9 cellular contexts compared by ENCODE assay signal in the genomic region with DNA sequence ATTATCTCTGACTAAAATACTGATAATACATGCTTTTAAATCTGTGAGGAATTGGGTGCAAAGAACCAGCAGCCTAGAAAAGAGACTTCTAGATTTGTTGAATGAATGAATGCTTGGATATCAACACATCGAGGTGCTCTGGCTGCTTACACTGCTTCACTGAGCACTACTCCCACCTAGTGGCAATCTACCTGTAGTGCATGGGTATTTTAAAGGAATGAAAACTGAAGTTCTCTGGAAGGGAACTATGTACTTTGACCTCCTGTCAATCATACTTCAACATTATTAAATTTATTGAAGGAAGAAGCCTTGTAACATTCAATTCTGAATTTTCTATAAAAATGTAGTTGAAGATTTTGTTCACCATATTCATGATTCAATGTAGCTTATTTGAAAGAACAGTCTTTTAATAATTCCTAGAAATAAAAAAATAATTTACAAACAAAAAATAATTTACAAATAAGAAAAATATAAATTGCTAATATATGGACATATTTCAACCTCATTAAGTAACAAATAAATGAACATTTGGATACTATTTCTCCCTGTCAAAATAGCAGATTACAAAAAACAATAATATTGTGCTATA.
DNase-seq lines count a peak whose midpoint lies in the region; FAIRE-seq and TF ChIP-seq lines count a peak whose summit lies in the region.
"Had no signal": no experiment of that assay in that cellular context is flagged by ENCODE, and none has a peak within 500 bp of the region (broad histone marks: within the 10 kb centered on the region; RNA-seq: fewer than 3 reads in every experiment).

No MANE protein-coding gene starts in this region.

- H3K9me3 Mint-ChIP-seq in MCF 10A (ENCODE audit: unreplicated experiment) = no peaks in the 10 kb centered on the region
- H3K9me3 Mint-ChIP-seq: IgD-negative memory B cell had no signal

- no peaks in the 10 kb centered on the region for H3K36me3 Mint-ChIP-seq in MCF 10A (ENCODE audit: insufficient read depth, unreplicated experiment)
- H3K36me3 Mint-ChIP-seq: IgD-negative memory B cell had no signal

- H3K27ac Mint-ChIP-seq in MCF 10A (ENCODE audit: low read depth, unreplicated experiment) = no peak overlapping the region
- H3K27ac Mint-ChIP-seq: IgD-negative memory B cell had no signal

- no peaks in the 10 kb centered on the region for H3K36me3 ChIP-seq in MG63

- H3K9me3 ChIP-seq in MG63 = no peaks in the 10 kb centered on the region

- no peaks in the 10 kb centered on the region for H3K4me1 Mint-ChIP-seq in MCF 10A (ENCODE audit: insufficient read depth, unreplicated experiment)
- H3K4me1 Mint-ChIP-seq: IgD-negative memory B cell had no signal

- no TSS peak for BruUV-seq in MCF 10A (replicated peaks; lab: Mats Ljungman, UMichigan)

- peak; percentile 75 for TF ChIP-seq CTCF in GM12864 (IDR thresholded peaks at IDR 0.05; ENCODE audit: low read depth, low read length, missing control alignments)
- TF ChIP-seq CTCF in HFF-Myc (IDR thresholded peaks at IDR 0.05; ENCODE audit: low read depth, low read length, missing control alignments) = peak; percentile 86
- TF ChIP-seq CTCF in MCF 10A (IDR thresholded peaks at IDR 0.05; ENCODE audit: unreplicated experiment) = peak; percentile 84

- FAIRE-seq in A204.1 (lab: Jason Lieb, UNC) (peak; percentile 90), islet of Langerhans (lab: Jason Lieb, UNC) (peak; percentile 97)

- DNase-seq in GM12864 (ENCODE audit: low read depth) (peak; percentile 18), HFF-Myc (ENCODE audit: extremely low read depth, low read depth) (peak; percentile 32), MG63 (peak; percentile 2), SKM-1 treated with dmso at 0.1 percent for 144 hours (lab: John Stamatoyannopoulos, UW; ENCODE audit: unreplicated experiment) (peak; percentile 65), MCF 10A (ENCODE audit: unreplicated experiment) (peak; percentile 74)
- DNase-seq in stimulated activated CD4-positive, alpha-beta T cell treated with anti-CD3 and anti-CD28 coated beads, Interleukin-2, amount 100 ng/mL, for 48 hours = peak; percentile 31 to 41

- no peaks in the 10 kb centered on the region for H3K27me3 ChIP-seq in MG63

- peaks cover 52% of the 10 kb centered on the region for H3K27me3 Mint-ChIP-seq in MCF 10A (ENCODE audit: insufficient read depth, unreplicated experiment)

- H3K4me3 Mint-ChIP-seq in MCF 10A (ENCODE audit: unreplicated experiment) = no peak overlapping the region
- H3K4me3 Mint-ChIP-seq: IgD-negative memory B cell had no signal

- POLR2A ChIA-PET in MCF 10A (lab: Yijun Ruan, JAX) = interaction anchor here (0.5 to 0.6 kb wide), 2 partner anchors 182 to 203 kb away, joined by 3 to 4 read pairs; no protein-coding TSS in a partner anchor

- intact Hi-C loops in MCF 10A (cut with micrococcal nuclease) = loop anchor here (1.0 kb wide), 3 partner anchors 179 to 326 kb away; no protein-coding TSS in a partner anchor

- H3K4me3 ChIP-seq in GM12864 (ENCODE audit: low read depth, low read length) (no peak overlapping the region), HFF-Myc (replicated peaks; ENCODE audit: low read depth, low read length) (no peak overlapping the region), MG63 (no peak overlapping the region)

- CTCF ChIA-PET in MCF 10A (lab: Yijun Ruan, JAX) = interaction anchor here (0.6 to 4.2 kb wide), 22 partner anchors 11 to 389 kb away, joined by 3 to 38 read pairs (median 4); no protein-coding TSS in a partner anchor

Comparison
In these comparisons a context has a peak if more than half of its experiments do, and no peak if none do; other contexts are left out.
1. DNase-seq: peak in every context shown above with its lines; median percentile 74 in MCF 10A; 65 in SKM-1 treated with dmso at 0.1 percent for 144 hours; 36 in stimulated activated CD4-positive, alpha-beta T cell treated with anti-CD3 and anti-CD28 coated beads, Interleukin-2, amount 100 ng/mL, for 48 hours; 32 in HFF-Myc; 18 in GM12864; 2 in MG63.